Comparison of ENCODE assay signal across 1 cellular context in the genomic region with DNA sequence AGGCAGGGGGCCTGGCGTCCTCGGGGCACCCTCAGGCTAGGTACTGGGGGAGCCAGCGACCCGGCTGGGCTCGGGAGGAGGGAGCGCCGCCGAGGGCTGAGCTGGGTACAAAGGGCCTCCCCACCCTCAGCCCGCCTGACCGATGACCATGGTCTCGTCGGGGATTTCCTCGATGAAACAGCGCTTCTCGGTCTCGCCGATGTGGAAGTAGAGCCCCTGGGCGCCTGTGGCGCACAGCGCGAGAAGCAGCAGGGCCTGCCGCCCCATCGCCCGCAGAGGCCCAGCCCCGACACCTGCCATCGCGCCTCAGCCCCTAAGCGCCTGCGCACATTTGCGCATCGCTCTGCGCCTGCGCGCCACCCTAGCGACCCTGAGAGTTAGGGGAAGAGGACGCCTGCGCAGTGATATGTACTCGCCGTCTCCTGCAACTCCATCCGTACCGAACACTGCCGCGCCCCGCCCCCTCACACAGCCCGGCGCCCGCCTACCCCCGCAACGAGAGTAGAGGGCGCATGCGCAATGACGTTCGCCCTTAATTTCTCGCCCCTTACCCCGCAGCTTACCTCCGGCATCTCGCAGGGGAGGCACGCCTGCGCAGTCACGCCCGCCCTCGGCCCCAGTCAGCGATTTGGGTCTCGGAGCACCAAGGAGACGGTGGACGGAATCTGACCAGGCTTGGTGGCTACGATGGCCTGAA.
TF ChIP-seq lines count a peak whose summit lies in the region.

A gene (minus strand): TSS at position 325 of the 697 bp plus-strand sequence. CDS start 25 bp downstream, at position 300.

TF ChIP-seq in HEK293, 187 proteins besides CTCF, POLR2A, EP300 and RAD21 (continued from another document and continues in another):
- TF ChIP-seq, protein P1, sequence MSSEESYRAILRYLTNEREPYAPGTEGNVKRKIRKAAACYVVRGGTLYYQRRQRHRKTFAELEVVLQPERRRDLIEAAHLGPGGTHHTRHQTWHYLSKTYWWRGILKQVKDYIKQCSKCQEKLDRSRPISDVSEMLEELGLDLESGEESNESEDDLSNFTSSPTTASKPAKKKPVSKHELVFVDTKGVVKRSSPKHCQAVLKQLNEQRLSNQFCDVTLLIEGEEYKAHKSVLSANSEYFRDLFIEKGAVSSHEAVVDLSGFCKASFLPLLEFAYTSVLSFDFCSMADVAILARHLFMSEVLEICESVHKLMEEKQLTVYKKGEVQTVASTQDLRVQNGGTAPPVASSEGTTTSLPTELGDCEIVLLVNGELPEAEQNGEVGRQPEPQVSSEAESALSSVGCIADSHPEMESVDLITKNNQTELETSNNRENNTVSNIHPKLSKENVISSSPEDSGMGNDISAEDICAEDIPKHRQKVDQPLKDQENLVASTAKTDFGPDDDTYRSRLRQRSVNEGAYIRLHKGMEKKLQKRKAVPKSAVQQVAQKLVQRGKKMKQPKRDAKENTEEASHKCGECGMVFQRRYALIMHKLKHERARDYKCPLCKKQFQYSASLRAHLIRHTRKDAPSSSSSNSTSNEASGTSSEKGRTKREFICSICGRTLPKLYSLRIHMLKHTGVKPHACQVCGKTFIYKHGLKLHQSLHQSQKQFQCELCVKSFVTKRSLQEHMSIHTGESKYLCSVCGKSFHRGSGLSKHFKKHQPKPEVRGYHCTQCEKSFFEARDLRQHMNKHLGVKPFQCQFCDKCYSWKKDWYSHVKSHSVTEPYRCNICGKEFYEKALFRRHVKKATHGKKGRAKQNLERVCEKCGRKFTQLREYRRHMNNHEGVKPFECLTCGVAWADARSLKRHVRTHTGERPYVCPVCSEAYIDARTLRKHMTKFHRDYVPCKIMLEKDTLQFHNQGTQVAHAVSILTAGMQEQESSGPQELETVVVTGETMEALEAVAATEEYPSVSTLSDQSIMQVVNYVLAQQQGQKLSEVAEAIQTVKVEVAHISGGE (tag by site-specific recombination; conservative IDR thresholded peaks at IDR 0.05; ENCODE audit: low read depth), result no peak
- TF ChIP-seq, protein P2, sequence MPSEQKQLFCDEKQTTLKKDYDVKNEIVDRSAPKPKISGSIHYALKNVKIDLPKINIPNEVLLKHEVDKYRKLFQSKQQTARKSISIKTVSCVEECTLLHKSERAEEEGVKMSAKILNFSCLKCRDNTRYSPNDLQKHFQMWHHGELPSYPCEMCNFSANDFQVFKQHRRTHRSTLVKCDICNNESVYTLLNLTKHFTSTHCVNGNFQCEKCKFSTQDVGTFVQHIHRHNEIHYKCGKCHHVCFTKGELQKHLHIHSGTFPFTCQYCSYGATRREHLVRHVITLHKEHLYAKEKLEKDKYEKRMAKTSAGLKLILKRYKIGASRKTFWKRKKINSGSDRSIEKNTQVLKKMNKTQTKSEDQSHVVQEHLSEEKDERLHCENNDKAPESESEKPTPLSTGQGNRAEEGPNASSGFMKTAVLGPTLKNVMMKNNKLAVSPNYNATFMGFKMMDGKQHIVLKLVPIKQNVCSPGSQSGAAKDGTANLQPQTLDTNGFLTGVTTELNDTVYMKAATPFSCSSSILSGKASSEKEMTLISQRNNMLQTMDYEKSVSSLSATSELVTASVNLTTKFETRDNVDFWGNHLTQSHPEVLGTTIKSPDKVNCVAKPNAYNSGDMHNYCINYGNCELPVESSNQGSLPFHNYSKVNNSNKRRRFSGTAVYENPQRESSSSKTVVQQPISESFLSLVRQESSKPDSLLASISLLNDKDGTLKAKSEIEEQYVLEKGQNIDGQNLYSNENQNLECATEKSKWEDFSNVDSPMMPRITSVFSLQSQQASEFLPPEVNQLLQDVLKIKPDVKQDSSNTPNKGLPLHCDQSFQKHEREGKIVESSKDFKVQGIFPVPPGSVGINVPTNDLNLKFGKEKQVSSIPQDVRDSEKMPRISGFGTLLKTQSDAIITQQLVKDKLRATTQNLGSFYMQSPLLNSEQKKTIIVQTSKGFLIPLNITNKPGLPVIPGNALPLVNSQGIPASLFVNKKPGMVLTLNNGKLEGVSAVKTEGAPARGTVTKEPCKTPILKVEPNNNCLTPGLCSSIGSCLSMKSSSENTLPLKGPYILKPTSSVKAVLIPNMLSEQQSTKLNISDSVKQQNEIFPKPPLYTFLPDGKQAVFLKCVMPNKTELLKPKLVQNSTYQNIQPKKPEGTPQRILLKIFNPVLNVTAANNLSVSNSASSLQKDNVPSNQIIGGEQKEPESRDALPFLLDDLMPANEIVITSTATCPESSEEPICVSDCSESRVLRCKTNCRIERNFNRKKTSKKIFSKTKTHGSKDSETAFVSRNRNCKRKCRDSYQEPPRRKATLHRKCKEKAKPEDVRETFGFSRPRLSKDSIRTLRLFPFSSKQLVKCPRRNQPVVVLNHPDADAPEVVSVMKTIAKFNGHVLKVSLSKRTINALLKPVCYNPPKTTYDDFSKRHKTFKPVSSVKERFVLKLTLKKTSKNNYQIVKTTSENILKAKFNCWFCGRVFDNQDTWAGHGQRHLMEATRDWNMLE (tag by site-specific recombination; conservative IDR thresholded peaks at IDR 0.05; ENCODE audit: low read depth), result no peak
- peak; percentile 67; the same call in 1 of the 2 replicates for TF ChIP-seq KLF16 (tag by site-specific recombination; IDR thresholded peaks at IDR 0.05)
- no peak for TF ChIP-seq ZNF555 (tag by site-specific recombination; conservative IDR thresholded peaks at IDR 0.05)
- no peak for TF ChIP-seq ZNF791 (tag by site-specific recombination; IDR thresholded peaks at IDR 0.05)
- no peak for TF ChIP-seq MYNN (tag by site-specific recombination; IDR thresholded peaks at IDR 0.05; ENCODE audit: borderline replicate concordance)
- peak; percentile 44; the same call in 1 of the 2 replicates for TF ChIP-seq ZBTB20 (tag by site-specific recombination; IDR thresholded peaks at IDR 0.05)
- TF ChIP-seq ZNF133 (tag by site-specific recombination; IDR thresholded peaks at IDR 0.05), result no peak
- no peak for TF ChIP-seq ZNF707 (tag by site-specific recombination; IDR thresholded peaks at IDR 0.05)
- TF ChIP-seq KLF1 (tag by site-specific recombination; IDR thresholded peaks at IDR 0.05), result peak; percentile 28; the same call in 1 of the 2 replicates
- TF ChIP-seq ZNF830 (tag by site-specific recombination; IDR thresholded peaks at IDR 0.05; ENCODE audit: low read depth), result no peak
- TF ChIP-seq ZNF155 (tag by site-specific recombination; IDR thresholded peaks at IDR 0.05), result no peak
- TF ChIP-seq GLI4 (tag by site-specific recombination; IDR thresholded peaks at IDR 0.05), result no peak
- TF ChIP-seq, protein P3, sequence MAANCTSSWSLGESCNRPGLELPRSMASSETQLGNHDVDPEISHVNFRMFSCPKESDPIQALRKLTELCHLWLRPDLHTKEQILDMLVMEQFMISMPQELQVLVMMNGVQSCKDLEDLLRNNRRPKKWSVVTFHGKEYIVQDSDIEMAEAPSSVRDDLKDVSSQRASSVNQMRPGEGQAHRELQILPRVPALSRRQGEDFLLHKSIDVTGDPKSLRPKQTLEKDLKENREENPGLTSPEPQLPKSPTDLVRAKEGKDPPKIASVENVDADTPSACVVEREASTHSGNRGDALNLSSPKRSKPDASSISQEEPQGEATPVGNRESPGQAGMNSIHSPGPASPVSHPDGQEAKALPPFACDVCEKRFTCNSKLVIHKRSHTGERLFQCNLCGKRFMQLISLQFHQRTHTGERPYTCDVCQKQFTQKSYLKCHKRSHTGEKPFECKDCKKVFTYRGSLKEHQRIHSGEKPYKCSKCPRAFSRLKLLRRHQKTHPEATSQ (tag by site-specific recombination; IDR thresholded peaks at IDR 0.05), result peak; percentile 80; the same call in 1 of the 2 replicates
- no peak for TF ChIP-seq HOXA7 (CRISPR knock-in tag; IDR thresholded peaks at IDR 0.05; ENCODE audit: borderline replicate concordance)
- TF ChIP-seq ZNF529 (tag by site-specific recombination; IDR thresholded peaks at IDR 0.05; ENCODE audit: insufficient replicate concordance), result no peak
- peak; percentile 10; the same call in 1 of the 2 replicates for TF ChIP-seq ZNF146 (tag by site-specific recombination; IDR thresholded peaks at IDR 0.05)
- TF ChIP-seq ZSCAN16 (tag by site-specific recombination; IDR thresholded peaks at IDR 0.05), result no peak; the same call in 1 of the 2 replicates
- TF ChIP-seq ZFP69B (tag by site-specific recombination; IDR thresholded peaks at IDR 0.05), result no peak
- TF ChIP-seq FEZF1 (tag by site-specific recombination; IDR thresholded peaks at IDR 0.05), result no peak
- TF ChIP-seq, protein P4, sequence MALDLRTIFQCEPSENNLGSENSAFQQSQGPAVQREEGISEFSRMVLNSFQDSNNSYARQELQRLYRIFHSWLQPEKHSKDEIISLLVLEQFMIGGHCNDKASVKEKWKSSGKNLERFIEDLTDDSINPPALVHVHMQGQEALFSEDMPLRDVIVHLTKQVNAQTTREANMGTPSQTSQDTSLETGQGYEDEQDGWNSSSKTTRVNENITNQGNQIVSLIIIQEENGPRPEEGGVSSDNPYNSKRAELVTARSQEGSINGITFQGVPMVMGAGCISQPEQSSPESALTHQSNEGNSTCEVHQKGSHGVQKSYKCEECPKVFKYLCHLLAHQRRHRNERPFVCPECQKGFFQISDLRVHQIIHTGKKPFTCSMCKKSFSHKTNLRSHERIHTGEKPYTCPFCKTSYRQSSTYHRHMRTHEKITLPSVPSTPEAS (tag by site-specific recombination; IDR thresholded peaks at IDR 0.05), result no peak
- TF ChIP-seq, protein P5, sequence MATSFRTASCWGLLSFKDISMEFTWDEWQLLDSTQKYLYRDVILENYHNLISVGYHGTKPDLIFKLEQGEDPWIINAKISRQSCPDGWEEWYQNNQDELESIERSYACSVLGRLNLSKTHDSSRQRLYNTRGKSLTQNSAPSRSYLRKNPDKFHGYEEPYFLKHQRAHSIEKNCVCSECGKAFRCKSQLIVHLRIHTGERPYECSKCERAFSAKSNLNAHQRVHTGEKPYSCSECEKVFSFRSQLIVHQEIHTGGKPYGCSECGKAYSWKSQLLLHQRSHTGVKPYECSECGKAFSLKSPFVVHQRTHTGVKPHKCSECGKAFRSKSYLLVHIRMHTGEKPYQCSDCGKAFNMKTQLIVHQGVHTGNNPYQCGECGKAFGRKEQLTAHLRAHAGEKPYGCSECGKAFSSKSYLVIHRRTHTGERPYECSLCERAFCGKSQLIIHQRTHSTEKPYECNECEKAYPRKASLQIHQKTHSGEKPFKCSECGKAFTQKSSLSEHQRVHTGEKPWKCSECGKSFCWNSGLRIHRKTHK (tag by site-specific recombination; IDR thresholded peaks at IDR 0.05), result no peak
- TF ChIP-seq, protein P6, sequence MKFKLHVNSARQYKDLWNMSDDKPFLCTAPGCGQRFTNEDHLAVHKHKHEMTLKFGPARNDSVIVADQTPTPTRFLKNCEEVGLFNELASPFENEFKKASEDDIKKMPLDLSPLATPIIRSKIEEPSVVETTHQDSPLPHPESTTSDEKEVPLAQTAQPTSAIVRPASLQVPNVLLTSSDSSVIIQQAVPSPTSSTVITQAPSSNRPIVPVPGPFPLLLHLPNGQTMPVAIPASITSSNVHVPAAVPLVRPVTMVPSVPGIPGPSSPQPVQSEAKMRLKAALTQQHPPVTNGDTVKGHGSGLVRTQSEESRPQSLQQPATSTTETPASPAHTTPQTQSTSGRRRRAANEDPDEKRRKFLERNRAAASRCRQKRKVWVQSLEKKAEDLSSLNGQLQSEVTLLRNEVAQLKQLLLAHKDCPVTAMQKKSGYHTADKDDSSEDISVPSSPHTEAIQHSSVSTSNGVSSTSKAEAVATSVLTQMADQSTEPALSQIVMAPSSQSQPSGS (tag by site-specific recombination; IDR thresholded peaks at IDR 0.05; ENCODE audit: low read depth), result no peak
- TF ChIP-seq ZNF549 (tag by site-specific recombination; IDR thresholded peaks at IDR 0.05), result no peak
- no peak for TF ChIP-seq ZNF624 (tag by site-specific recombination; IDR thresholded peaks at IDR 0.05)
- TF ChIP-seq ZNF248 (tag by site-specific recombination; IDR thresholded peaks at IDR 0.05), result no peak
- no peak for TF ChIP-seq ZNF48 (tag by site-specific recombination; IDR thresholded peaks at IDR 0.05)
- TF ChIP-seq ZNF530 (tag by site-specific recombination; IDR thresholded peaks at IDR 0.05; ENCODE audit: low read depth), result no peak
- no peak for TF ChIP-seq ZNF239 (tag by site-specific recombination; IDR thresholded peaks at IDR 0.05)
- TF ChIP-seq, protein P7, sequence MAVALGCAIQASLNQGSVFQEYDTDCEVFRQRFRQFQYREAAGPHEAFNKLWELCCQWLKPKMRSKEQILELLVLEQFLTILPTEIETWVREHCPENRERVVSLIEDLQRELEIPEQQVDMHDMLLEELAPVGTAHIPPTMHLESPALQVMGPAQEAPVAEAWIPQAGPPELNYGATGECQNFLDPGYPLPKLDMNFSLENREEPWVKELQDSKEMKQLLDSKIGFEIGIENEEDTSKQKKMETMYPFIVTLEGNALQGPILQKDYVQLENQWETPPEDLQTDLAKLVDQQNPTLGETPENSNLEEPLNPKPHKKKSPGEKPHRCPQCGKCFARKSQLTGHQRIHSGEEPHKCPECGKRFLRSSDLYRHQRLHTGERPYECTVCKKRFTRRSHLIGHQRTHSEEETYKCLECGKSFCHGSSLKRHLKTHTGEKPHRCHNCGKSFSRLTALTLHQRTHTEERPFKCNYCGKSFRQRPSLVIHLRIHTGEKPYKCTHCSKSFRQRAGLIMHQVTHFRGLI (tag by site-specific recombination; IDR thresholded peaks at IDR 0.05), result peak; percentile 28; the same call in 1 of the 2 replicates
- no peak for TF ChIP-seq ZNF664 (tag by site-specific recombination; IDR thresholded peaks at IDR 0.05)
- TF ChIP-seq ZNF426 (tag by site-specific recombination; IDR thresholded peaks at IDR 0.05), result no peak
- TF ChIP-seq ZNF558 (tag by site-specific recombination; IDR thresholded peaks at IDR 0.05), result no peak
- TF ChIP-seq, protein P8, sequence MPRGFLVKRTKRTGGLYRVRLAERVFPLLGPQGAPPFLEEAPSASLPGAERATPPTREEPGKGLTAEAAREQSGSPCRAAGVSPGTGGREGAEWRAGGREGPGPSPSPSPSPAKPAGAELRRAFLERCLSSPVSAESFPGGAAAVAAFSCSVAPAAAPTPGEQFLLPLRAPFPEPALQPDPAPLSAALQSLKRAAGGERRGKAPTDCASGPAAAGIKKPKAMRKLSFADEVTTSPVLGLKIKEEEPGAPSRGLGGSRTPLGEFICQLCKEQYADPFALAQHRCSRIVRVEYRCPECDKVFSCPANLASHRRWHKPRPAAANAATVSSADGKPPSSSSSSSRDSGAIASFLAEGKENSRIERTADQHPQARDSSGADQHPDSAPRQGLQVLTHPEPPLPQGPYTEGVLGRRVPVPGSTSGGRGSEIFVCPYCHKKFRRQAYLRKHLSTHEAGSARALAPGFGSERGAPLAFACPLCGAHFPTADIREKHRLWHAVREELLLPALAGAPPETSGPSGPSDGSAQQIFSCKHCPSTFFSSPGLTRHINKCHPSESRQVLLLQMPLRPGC (tag by site-specific recombination; IDR thresholded peaks at IDR 0.05), result no peak; the same call in 1 of the 2 replicates
- TF ChIP-seq KLF8 (tag by site-specific recombination; IDR thresholded peaks at IDR 0.05), result peak; percentile 44; the same call in 1 of the 2 replicates
- TF ChIP-seq, protein P9, sequence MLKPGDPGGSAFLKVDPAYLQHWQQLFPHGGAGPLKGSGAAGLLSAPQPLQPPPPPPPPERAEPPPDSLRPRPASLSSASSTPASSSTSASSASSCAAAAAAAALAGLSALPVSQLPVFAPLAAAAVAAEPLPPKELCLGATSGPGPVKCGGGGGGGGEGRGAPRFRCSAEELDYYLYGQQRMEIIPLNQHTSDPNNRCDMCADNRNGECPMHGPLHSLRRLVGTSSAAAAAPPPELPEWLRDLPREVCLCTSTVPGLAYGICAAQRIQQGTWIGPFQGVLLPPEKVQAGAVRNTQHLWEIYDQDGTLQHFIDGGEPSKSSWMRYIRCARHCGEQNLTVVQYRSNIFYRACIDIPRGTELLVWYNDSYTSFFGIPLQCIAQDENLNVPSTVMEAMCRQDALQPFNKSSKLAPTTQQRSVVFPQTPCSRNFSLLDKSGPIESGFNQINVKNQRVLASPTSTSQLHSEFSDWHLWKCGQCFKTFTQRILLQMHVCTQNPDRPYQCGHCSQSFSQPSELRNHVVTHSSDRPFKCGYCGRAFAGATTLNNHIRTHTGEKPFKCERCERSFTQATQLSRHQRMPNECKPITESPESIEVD (tag by site-specific recombination; IDR thresholded peaks at IDR 0.05), result no peak
- TF ChIP-seq ZNF621 (tag by site-specific recombination; IDR thresholded peaks at IDR 0.05), result no peak
- TF ChIP-seq IKZF3 (tag by site-specific recombination; IDR thresholded peaks at IDR 0.05), result no peak
